ENCODE assay signal across 1 cellular context in genomic region chr14:44966601-44967336, GRCh38.
TF ChIP-seq lines count a peak whose summit lies in the region.

No MANE protein-coding gene starts in this region.

TF ChIP-seq in SK-N-SH, 30 proteins besides CTCF, POLR2A, EP300 and RAD21 (continued from another document):
- TF ChIP-seq ZBTB33 (IDR thresholded peaks at IDR 0.05; ENCODE audit: borderline replicate concordance, low read depth) (no peak), MEF2A (IDR thresholded peaks at IDR 0.05; ENCODE audit: borderline replicate concordance, low read depth) (no peak), FOXJ3 (CRISPR knock-in tag; IDR thresholded peaks at IDR 0.05) (no peak), EZH2phosphoT487 (IDR thresholded peaks at IDR 0.05; ENCODE audit: borderline replicate concordance, low read depth) (no peak), RXRA (IDR thresholded peaks at IDR 0.05; ENCODE audit: borderline replicate concordance, low read depth) (no peak), USF1 (IDR thresholded peaks at IDR 0.05; ENCODE audit: borderline replicate concordance, low read depth) (no peak), NFIC (IDR thresholded peaks at IDR 0.05; ENCODE audit: borderline replicate concordance) (no peak), YY1 (IDR thresholded peaks at IDR 0.05; ENCODE audit: low read depth) (no peak), NRF1 (IDR thresholded peaks at IDR 0.05; ENCODE audit: low read depth, low read length) (no peak), IRF3 (IDR thresholded peaks at IDR 0.05; ENCODE audit: low read depth, low read length) (no peak), FOSL2 (IDR thresholded peaks at IDR 0.05; ENCODE audit: borderline replicate concordance, low read depth) (no peak)
